9 cellular contexts compared by ENCODE assay signal in the genomic region with DNA sequence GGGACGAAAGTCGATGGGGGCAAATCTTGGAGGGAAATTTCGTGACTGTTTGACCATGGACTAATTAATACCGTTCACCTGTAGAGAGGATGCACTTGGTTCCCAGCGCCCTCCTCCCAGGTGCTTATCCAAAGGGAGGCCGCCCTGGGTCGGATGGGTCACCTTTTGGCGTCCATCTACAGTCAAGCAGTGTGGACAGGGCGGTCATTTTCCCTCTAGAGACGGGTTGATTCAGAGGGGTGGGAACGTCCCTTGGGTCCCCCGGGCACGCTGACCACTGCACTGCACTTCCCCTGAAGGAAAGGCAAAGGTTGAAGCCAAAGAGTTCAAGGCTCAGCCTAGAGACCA. TPM values are rescaled to one million over a fixed set of nuclear protein-coding genes. Genes with fewer than 3 reads are reported as not detected.
DNase-seq lines count a peak whose midpoint lies in the region; ATAC-seq and TF ChIP-seq lines count a peak whose summit lies in the region.
"Had no signal": no experiment of that assay in that cellular context is flagged by ENCODE, and none has a peak within 500 bp of the region (broad histone marks: within the 10 kb centered on the region; RNA-seq: fewer than 3 reads in every experiment).

No MANE protein-coding gene starts in this region.

- H3K27ac Mint-ChIP-seq in activated CD8-positive, alpha-beta T cell treated with anti-CD3 and anti-CD28 coated beads for 36 hours = no peak overlapping the region

- POLR2A ChIA-PET in activated CD8-positive, alpha-beta T cell treated with anti-CD3 and anti-CD28 coated beads for 36 hours (lab: Charles Lee) = no interaction called here

- no peaks in the 10 kb centered on the region for H3K27me3 ChIP-seq in hepatocyte
- peaks cover 7% of the 10 kb centered on the region for H3K27me3 ChIP-seq in rectal smooth muscle tissue (ENCODE audit: control insufficient read depth, insufficient read depth, low read length)

- DNase-seq in ELF-1 (ENCODE audit: low read depth, low spot score) (peak; percentile 55), hepatocyte (ENCODE audit: low spot score) (no peak), EL (no peak), NCI-H2227 (lab: John Stamatoyannopoulos, UW; ENCODE audit: unreplicated experiment) (no peak), NCI-H146 treated with DMSO at 0.1 percent for 48 hours (lab: John Stamatoyannopoulos, UW; ENCODE audit: unreplicated experiment) (no peak), DMS153 treated with DMSO at 0.1 percent for 48 hours (lab: John Stamatoyannopoulos, UW; ENCODE audit: unreplicated experiment) (no peak)
- no peak for DNase-seq in activated CD8-positive, alpha-beta T cell treated with anti-CD3 and anti-CD28 coated beads for 36 hours
- DNase-seq: activated gamma-delta T cell treated with Interleukin-2 at 50 U/mL for 16 hours had no signal

- peaks cover 4% of the 10 kb centered on the region for H3K4me1 ChIP-seq in hepatocyte (ENCODE audit: insufficient read depth)
- H3K4me1 ChIP-seq in rectal smooth muscle tissue (ENCODE audit: control insufficient read depth, insufficient read depth, low read length) = peaks cover 2% of the 10 kb centered on the region

- H3K27ac ChIP-seq in hepatocyte (peak overlapping the region; percentile 95), rectal smooth muscle tissue (ENCODE audit: low read depth, low read length) (no peak overlapping the region)

- peak overlapping the region; percentile 82 for H3K4me2 ChIP-seq in hepatocyte

- H3K9ac ChIP-seq in rectal smooth muscle tissue (ENCODE audit: low read length) = no peak overlapping the region

- H3K9me3 Mint-ChIP-seq in activated CD8-positive, alpha-beta T cell treated with anti-CD3 and anti-CD28 coated beads for 36 hours = no peaks in the 10 kb centered on the region

- no peak for ATAC-seq in activated CD8-positive, alpha-beta T cell treated with anti-CD3 and anti-CD28 coated beads for 36 hours

- H3K27me3 Mint-ChIP-seq in activated CD8-positive, alpha-beta T cell treated with anti-CD3 and anti-CD28 coated beads for 36 hours = peaks cover 65% of the 10 kb centered on the region

- no peaks in the 10 kb centered on the region for H3K36me3 Mint-ChIP-seq in activated CD8-positive, alpha-beta T cell treated with anti-CD3 and anti-CD28 coated beads for 36 hours (ENCODE audit: low read depth)

- intact Hi-C loops in activated CD8-positive, alpha-beta T cell treated with anti-CD3 and anti-CD28 coated beads for 36 hours (cut with micrococcal nuclease) = no loop called here

- H3K36me3 ChIP-seq in hepatocyte (replicated peaks; ENCODE audit: insufficient read depth, low read depth) = no peaks in the 10 kb centered on the region
- no peaks in the 10 kb centered on the region for H3K36me3 ChIP-seq in rectal smooth muscle tissue (ENCODE audit: control insufficient read depth, insufficient read depth, low read length)

- WGBS in hepatocyte (ENCODE audit: low lambda C conversion rate, missing lambda C conversion rate) = 80% methylated on average over 13 of the region's 13 CpGs

- no peaks in the 10 kb centered on the region for H3K9me2 ChIP-seq in hepatocyte (replicated peaks; ENCODE audit: insufficient read depth)

- no peak for TF ChIP-seq CTCF in activated CD8-positive, alpha-beta T cell treated with anti-CD3 and anti-CD28 coated beads for 36 hours (IDR thresholded peaks at IDR 0.05)
- TF ChIP-seq CTCF in hepatocyte (IDR thresholded peaks at IDR 0.05; ENCODE audit: poor library complexity) = no peak

- H3K9me3 ChIP-seq in hepatocyte (ENCODE audit: low read depth) = no peaks in the 10 kb centered on the region

- peak overlapping the region; percentile 57 for H3K4me3 Mint-ChIP-seq in activated CD8-positive, alpha-beta T cell treated with anti-CD3 and anti-CD28 coated beads for 36 hours

- no peaks in the 10 kb centered on the region for H4K20me1 ChIP-seq in hepatocyte (ENCODE audit: insufficient read depth, poor library complexity, severe bottlenecking)

- no peak overlapping the region for H2AFZ ChIP-seq in hepatocyte

- H3K4me1 Mint-ChIP-seq in activated CD8-positive, alpha-beta T cell treated with anti-CD3 and anti-CD28 coated beads for 36 hours (ENCODE audit: low read depth) = peaks cover 19% of the 10 kb centered on the region

- peaks cover 26% of the 10 kb centered on the region for H3K79me2 ChIP-seq in hepatocyte

- CTCF ChIA-PET in activated CD8-positive, alpha-beta T cell treated with anti-CD3 and anti-CD28 coated beads for 36 hours (lab: Charles Lee) = no interaction called here

- H3K4me3 ChIP-seq in hepatocyte = peak overlapping the region; percentile 90
- H3K4me3 ChIP-seq in rectal smooth muscle tissue (ENCODE audit: low read length) = peak overlapping the region; percentile 74

RNA-seq across cellular contexts. Expression of a gene that starts 2.0 kb away (rescaled TPM):
- total RNA-seq in activated CD8-positive, alpha-beta T cell treated with anti-CD3 and anti-CD28 coated beads for 36 hours = not detected
- 47.4 and 53.3 TPM in 2 replicates for total RNA-seq in hepatocyte
- polyA plus RNA-seq in hepatocyte = 30.2 and 42.0 TPM in 2 replicates

Comparison
In these comparisons a context has a peak if more than half of its experiments do, and no peak if none do; other contexts are left out.
1. RNA of a gene that starts 2.0 kb away (total RNA-seq): 47.4 to 53.3 TPM in hepatocyte; not detected in activated CD8-positive, alpha-beta T cell treated with anti-CD3 and anti-CD28 coated beads for 36 hours; every median in the first group is over 10 times any median in the second.